In genomic region chr19:51754770-51755169, GRCh38 we compare ENCODE assay signal across 23 cellular contexts. TPM values are rescaled to one million over a fixed set of nuclear protein-coding genes. Genes with fewer than 3 reads are reported as not detected.
"Had no signal": no experiment of that assay in that cellular context is flagged by ENCODE, and none has a peak within 500 bp of the region (broad histone marks: within the 10 kb centered on the region; RNA-seq: fewer than 3 reads in every experiment).

No MANE protein-coding gene starts in this region.

- H3K9me3 ChIP-seq: esophagus muscularis mucosa, gastroesophageal sphincter, psoas muscle, right lobe of liver, uterus had no signal

- H3K27me3 ChIP-seq: right lobe of liver, uterus had no signal

- H3K4me3 Mint-ChIP-seq: central memory CD8-positive, alpha-beta T cell; effector memory CD8-positive, alpha-beta T cell; immature natural killer cell; naive thymus-derived CD4-positive, alpha-beta T cell; nephron progenitor cell; stimulated activated naive B cell treated with anti-CD40 and anti-IgM and Interleukin-4, amounts not matched to agents 10 μg/mL and 1 μg/mL and 100 μg/mL, for 72 hours; stimulated activated naive CD8-positive, alpha-beta T cell treated with anti-CD3 and anti-CD28 coated beads, Interleukin-15, amount 100 ng/mL, for 72 hours had no signal

- H3K36me3 Mint-ChIP-seq: immature natural killer cell had no signal

- FAIRE-seq: kidney had no signal

- H3K27ac Mint-ChIP-seq: effector memory CD8-positive, alpha-beta T cell; immature natural killer cell; naive thymus-derived CD4-positive, alpha-beta T cell; nephron progenitor cell; stimulated activated naive B cell treated with anti-CD40 and anti-IgM and Interleukin-4, amounts not matched to agents 10 μg/mL and 1 μg/mL and 100 μg/mL, for 72 hours; stimulated activated naive CD8-positive, alpha-beta T cell treated with anti-CD3 and anti-CD28 coated beads, Interleukin-15, amount 100 ng/mL, for 72 hours had no signal

- H3K4me1 Mint-ChIP-seq: central memory CD8-positive, alpha-beta T cell; immature natural killer cell; naive thymus-derived CD4-positive, alpha-beta T cell; nephron progenitor cell; stimulated activated naive CD8-positive, alpha-beta T cell treated with anti-CD3 and anti-CD28 coated beads, Interleukin-15, amount 100 ng/mL, for 72 hours had no signal

- H3K27ac ChIP-seq: epithelial cell of prostate, gastroesophageal sphincter, psoas muscle, uterus had no signal

- DNase-seq: cortex of kidney; effector memory CD8-positive, alpha-beta T cell; immature natural killer cell; kidney; left colon; mesendoderm; naive thymus-derived CD4-positive, alpha-beta T cell; nephron progenitor cell; psoas muscle; retina; stimulated activated CD4-positive, alpha-beta T cell treated with anti-CD3 and anti-CD28 coated beads, Interleukin-15, amount 100 ng/mL, for 24 hours; stimulated activated CD4-positive, alpha-beta T cell treated with anti-CD3 and anti-CD28 coated beads, Interleukin-1b, Interleukin-23, amount 100 ng/mL, for 48 hours; stimulated activated CD4-positive, alpha-beta T cell treated with anti-CD3 and anti-CD28 coated beads, Interleukin-4, amount 100 ng/mL, for 4 hours; stimulated activated naive B cell treated with anti-CD40 and anti-IgM and Interleukin-4, amounts not matched to agents 10 μg/mL and 1 μg/mL and 100 μg/mL, for 72 hours; stimulated activated naive CD8-positive, alpha-beta T cell treated with anti-CD3 and anti-CD28 coated beads, Interleukin-15, amount 100 ng/mL, for 72 hours; uterus had no signal

- ATAC-seq: effector memory CD8-positive, alpha-beta T cell; gastroesophageal sphincter; left colon; psoas muscle; stimulated activated naive B cell treated with anti-CD40 and anti-IgM and Interleukin-4, amounts not matched to agents 10 μg/mL and 1 μg/mL and 100 μg/mL, for 72 hours; stimulated activated naive CD8-positive, alpha-beta T cell treated with anti-CD3 and anti-CD28 coated beads, Interleukin-15, amount 100 ng/mL, for 72 hours had no signal

- H3K4me1 ChIP-seq: esophagus muscularis mucosa, gastroesophageal sphincter, psoas muscle, right lobe of liver, uterus had no signal

- H3K4me3 ChIP-seq: esophagus muscularis mucosa, gastroesophageal sphincter, lung, psoas muscle, right lobe of liver, uterus had no signal

- H3K36me3 ChIP-seq: esophagus muscularis mucosa, gastroesophageal sphincter, right lobe of liver, uterus had no signal

RNA-seq across cellular contexts. Expression of gene FPR1, which starts 3.1 kb away (rescaled TPM):
- total RNA-seq: fibroblast of villous mesenchyme had no signal

RNA-seq across cellular contexts. Expression of gene FPR2, which starts 6.2 kb away (rescaled TPM):
- total RNA-seq: fibroblast of villous mesenchyme had no signal
- polyA plus RNA-seq: immature natural killer cell; naive thymus-derived CD4-positive, alpha-beta T cell had no signal

RNA-seq across cellular contexts. Expression of gene HAS1, which starts 31.0 kb away (rescaled TPM):
- total RNA-seq: fibroblast of villous mesenchyme; kidney; naive thymus-derived CD4-positive, alpha-beta T cell; right lobe of liver had no signal
- polyA plus RNA-seq: immature natural killer cell had no signal

RNA-seq across cellular contexts. Expression of gene FPR3, which starts 40.2 kb away (rescaled TPM):
- total RNA-seq: fibroblast of villous mesenchyme had no signal
- polyA plus RNA-seq: immature natural killer cell; naive thymus-derived CD4-positive, alpha-beta T cell had no signal
